ENCODE assay signal across 12 cellular contexts in genomic region chr10:133422821-133423771, GRCh38. TPM values are rescaled to one million over a fixed set of nuclear protein-coding genes. Genes with fewer than 3 reads are reported as not detected.
DNase-seq lines count a peak whose midpoint lies in the region; ATAC-seq and TF ChIP-seq lines count a peak whose summit lies in the region.
"Had no signal": no experiment of that assay in that cellular context is flagged by ENCODE, and none has a peak within 500 bp of the region (broad histone marks: within the 10 kb centered on the region; RNA-seq: fewer than 3 reads in every experiment).

No MANE protein-coding gene starts in this region.

- peak; percentile 31 for DNase-seq in NCI-H748 (lab: John Stamatoyannopoulos, UW; ENCODE audit: unreplicated experiment)
- DNase-seq in NCI-H748 treated with DMSO at 0.1 percent for 48 hours (lab: John Stamatoyannopoulos, UW): no peak
- DNase-seq in activated CD8-positive, alpha-beta T cell treated with anti-CD3 and anti-CD28 coated beads, Interleukin-2, amount 10 ng/mL, durations not matched to agents 7 days and 5 days: no peak
- DNase-seq in iPS-NIHi11 (ENCODE audit: low spot score): peak; percentile 82
- no peak for DNase-seq in smooth muscle cell (lab: John Stamatoyannopoulos, UW; ENCODE audit: unreplicated experiment)
- DNase-seq in globus pallidus (ENCODE audit: low spot score): no peak
- no peak for DNase-seq in middle frontal gyrus (ENCODE audit: extremely low spot score, low spot score)
- DNase-seq: activated CD4-positive, alpha-beta memory T cell treated with anti-CD3 and anti-CD28 coated beads, Interleukin-2, amount 10 ng/mL, durations not matched to agents 7 days and 5 days; stimulated activated CD4-positive, alpha-beta T cell treated with anti-CD3 and anti-CD28 coated beads, Interleukin-12 subunit alpha, Interleukin-12 subunit beta, amount 100 ng/mL, for 4 hours had no signal

- no peaks in the 10 kb centered on the region for H3K4me1 ChIP-seq in smooth muscle cell (ENCODE audit: low read depth)

- peaks cover 9% of the 10 kb centered on the region for H3K27me3 ChIP-seq in smooth muscle cell (ENCODE audit: low read depth)

- WGBS in smooth muscle cell (ENCODE audit: low lambda C conversion rate): 36% methylated on average over 44 of the region's 88 CpGs

- no peaks in the 10 kb centered on the region for H3K36me3 Mint-ChIP-seq in activated CD8-positive, alpha-beta T cell treated with anti-CD3 and anti-CD28 coated beads, Interleukin-2, amount 10 ng/mL, durations not matched to agents 7 days and 5 days (ENCODE audit: low read depth)

- H3K27ac ChIP-seq in smooth muscle cell (ENCODE audit: low read depth): no peak overlapping the region
- H3K27ac ChIP-seq: tibial artery had no signal

- H3K4me2 ChIP-seq in smooth muscle cell: peak overlapping the region; percentile 67

- H3K4me3 Mint-ChIP-seq in activated CD8-positive, alpha-beta T cell treated with anti-CD3 and anti-CD28 coated beads, Interleukin-2, amount 10 ng/mL, durations not matched to agents 7 days and 5 days: no peak overlapping the region
- H3K4me3 Mint-ChIP-seq: activated CD4-positive, alpha-beta memory T cell treated with anti-CD3 and anti-CD28 coated beads, Interleukin-2, amount 10 ng/mL, durations not matched to agents 7 days and 5 days had no signal

- H2AFZ ChIP-seq in smooth muscle cell (ENCODE audit: low read depth): no peak overlapping the region

- H3K4me1 Mint-ChIP-seq in activated CD8-positive, alpha-beta T cell treated with anti-CD3 and anti-CD28 coated beads, Interleukin-2, amount 10 ng/mL, durations not matched to agents 7 days and 5 days (ENCODE audit: low read depth): peaks cover 7% of the 10 kb centered on the region

- no peaks in the 10 kb centered on the region for H3K9me3 Mint-ChIP-seq in activated CD8-positive, alpha-beta T cell treated with anti-CD3 and anti-CD28 coated beads, Interleukin-2, amount 10 ng/mL, durations not matched to agents 7 days and 5 days (ENCODE audit: insufficient read depth)
- H3K9me3 Mint-ChIP-seq: activated CD4-positive, alpha-beta memory T cell treated with anti-CD3 and anti-CD28 coated beads, Interleukin-2, amount 10 ng/mL, durations not matched to agents 7 days and 5 days had no signal

- H3K36me3 ChIP-seq in smooth muscle cell (ENCODE audit: low read depth): no peaks in the 10 kb centered on the region

- ATAC-seq in activated CD8-positive, alpha-beta T cell treated with anti-CD3 and anti-CD28 coated beads, Interleukin-2, amount 10 ng/mL, durations not matched to agents 7 days and 5 days: peak; percentile 25
- ATAC-seq in GM19023 (IDR thresholded peaks at IDR 0.05; ENCODE audit: unreplicated experiment): no peak

- no peak for TF ChIP-seq CTCF in smooth muscle cell (IDR thresholded peaks at IDR 0.05; ENCODE audit: borderline replicate concordance, insufficient read depth, poor library complexity, severe bottlenecking)

- H3K27me3 Mint-ChIP-seq in activated CD8-positive, alpha-beta T cell treated with anti-CD3 and anti-CD28 coated beads, Interleukin-2, amount 10 ng/mL, durations not matched to agents 7 days and 5 days (ENCODE audit: low read depth): peaks cover 10% of the 10 kb centered on the region

- POLR2A ChIA-PET in activated CD8-positive, alpha-beta T cell treated with anti-CD3 and anti-CD28 coated beads, Interleukin-2, amount 10 ng/mL, durations not matched to agents 7 days and 5 days (lab: Charles Lee): no interaction called here

- no peaks in the 10 kb centered on the region for H3F3A ChIP-seq in smooth muscle cell (ENCODE audit: low read depth)

- no peaks in the 10 kb centered on the region for H3K79me2 ChIP-seq in smooth muscle cell (ENCODE audit: low read depth)

- peaks cover 34% of the 10 kb centered on the region for H4K20me1 ChIP-seq in smooth muscle cell (ENCODE audit: low read depth)

- peak overlapping the region; percentile 13 for H3K4me3 ChIP-seq in smooth muscle cell
- H3K4me3 ChIP-seq: tibial artery had no signal

- no peak overlapping the region for H3K9ac ChIP-seq in smooth muscle cell (ENCODE audit: low read depth)

- CTCF ChIA-PET in activated CD8-positive, alpha-beta T cell treated with anti-CD3 and anti-CD28 coated beads, Interleukin-2, amount 10 ng/mL, durations not matched to agents 7 days and 5 days (lab: Charles Lee): interaction anchor here (0.7 to 1.2 kb wide), 2 partner anchors 16 to 93 kb away, joined by 3 read pairs; no protein-coding TSS in a partner anchor

- no peak overlapping the region for H3K27ac Mint-ChIP-seq in activated CD8-positive, alpha-beta T cell treated with anti-CD3 and anti-CD28 coated beads, Interleukin-2, amount 10 ng/mL, durations not matched to agents 7 days and 5 days
- H3K27ac Mint-ChIP-seq: activated CD4-positive, alpha-beta memory T cell treated with anti-CD3 and anti-CD28 coated beads, Interleukin-2, amount 10 ng/mL, durations not matched to agents 7 days and 5 days had no signal

- H3K9me3 ChIP-seq in smooth muscle cell (replicated peaks; ENCODE audit: low read depth): no peaks in the 10 kb centered on the region
- H3K9me3 ChIP-seq: tibial artery had no signal

RNA-seq across cellular contexts. Expression of gene SPRN, which starts 1.3 kb away (rescaled TPM):
- total RNA-seq in activated CD8-positive, alpha-beta T cell treated with anti-CD3 and anti-CD28 coated beads, Interleukin-2, amount 10 ng/mL, durations not matched to agents 7 days and 5 days: not detected
- 0.09 and 0.13 TPM in 2 replicates for total RNA-seq in smooth muscle cell
- 0.56 and 1.00 TPM in 2 replicates for polyA plus RNA-seq in smooth muscle cell
- total RNA-seq: activated CD4-positive, alpha-beta memory T cell treated with anti-CD3 and anti-CD28 coated beads, Interleukin-2, amount 10 ng/mL, durations not matched to agents 7 days and 5 days; M059J had no signal

RNA-seq across cellular contexts. Expression of gene MTG1, which starts 29.1 kb away (rescaled TPM):
- 10 to 100 TPM; 51.8 to 54.8 TPM for total RNA-seq in activated CD8-positive, alpha-beta T cell treated with anti-CD3 and anti-CD28 coated beads, Interleukin-2, amount 10 ng/mL, durations not matched to agents 7 days and 5 days
- 20.6 and 31.6 TPM in 2 replicates for total RNA-seq in smooth muscle cell
- 53.5 and 70.0 TPM in 2 replicates for polyA plus RNA-seq in smooth muscle cell

RNA-seq across cellular contexts. Expression of gene SCART1, which starts 30.6 kb away (rescaled TPM):
- total RNA-seq in activated CD8-positive, alpha-beta T cell treated with anti-CD3 and anti-CD28 coated beads, Interleukin-2, amount 10 ng/mL, durations not matched to agents 7 days and 5 days: 1 to 10 TPM; 2.0 to 2.7 TPM
- 1.1 and 2.2 TPM in 2 replicates for total RNA-seq in smooth muscle cell
- polyA plus RNA-seq in smooth muscle cell: 0.45 and 1.7 TPM in 2 replicates

RNA-seq across cellular contexts. Expression of gene PAOX, which starts 44.0 kb away (rescaled TPM):
- total RNA-seq in activated CD8-positive, alpha-beta T cell treated with anti-CD3 and anti-CD28 coated beads, Interleukin-2, amount 10 ng/mL, durations not matched to agents 7 days and 5 days: 1 to 10 TPM; 5.8 to 6.5 TPM
- total RNA-seq in smooth muscle cell: 1.9 and 3.3 TPM in 2 replicates
- polyA plus RNA-seq in smooth muscle cell: 7.0 and 7.1 TPM in 2 replicates

RNA-seq across cellular contexts. Expression of gene ECHS1, which starts 49.9 kb away (rescaled TPM):
- 10 to 100 TPM; 47.0 to 48.5 TPM for total RNA-seq in activated CD8-positive, alpha-beta T cell treated with anti-CD3 and anti-CD28 coated beads, Interleukin-2, amount 10 ng/mL, durations not matched to agents 7 days and 5 days
- total RNA-seq in smooth muscle cell: 63.2 and 63.8 TPM in 2 replicates
- polyA plus RNA-seq in smooth muscle cell: 112 and 113 TPM in 2 replicates

Comparison
In these comparisons a context has a peak if more than half of its experiments do, and no peak if none do; other contexts are left out.
1. DNase-seq: peak in NCI-H748 (single experiment) and iPS-NIHi11 (single experiment); none in NCI-H748 treated with DMSO at 0.1 percent for 48 hours (single experiment), activated CD8-positive, alpha-beta T cell treated with anti-CD3 and anti-CD28 coated beads, Interleukin-2, amount 10 ng/mL, durations not matched to agents 7 days and 5 days (single experiment), smooth muscle cell (single experiment), globus pallidus (single experiment) and middle frontal gyrus (single experiment).